Comparison of ENCODE assay signal across 12 cellular contexts in genomic region chr11:47905358-47906059, GRCh38. TPM values are rescaled to one million over a fixed set of nuclear protein-coding genes. Genes with fewer than 3 reads are reported as not detected.
A peak's percentile ranks its signal among the peaks of the same experiment; 100 is the strongest.
DNase-seq lines count a peak whose midpoint lies in the region; ATAC-seq, FAIRE-seq and TF ChIP-seq lines count a peak whose summit lies in the region.
"Had no signal": no experiment of that assay in that cellular context is flagged by ENCODE, and none has a peak within 500 bp of the region (broad histone marks: within the 10 kb centered on the region; RNA-seq: fewer than 3 reads in every experiment).

No MANE protein-coding gene starts in this region.

- intact Hi-C loops in CD4-positive, alpha-beta T cell (cut with DNase I, micrococcal nuclease) = no loop called here

- H3K4me1 Mint-ChIP-seq in astrocyte (ENCODE audit: low read depth, unreplicated experiment) = no peaks in the 10 kb centered on the region
- H3K4me1 Mint-ChIP-seq in CD4-positive, alpha-beta T cell (ENCODE audit: low read depth) = peaks cover 4% of the 10 kb centered on the region

- H3K27ac ChIP-seq in astrocyte (ENCODE audit: low read depth, low read length) (peak overlapping the region; percentile 47), right atrium auricular region (no peak overlapping the region)
- H3K27ac ChIP-seq in CD4-positive, alpha-beta T cell (ENCODE audit: low read depth, low read length) = no peak overlapping the region

- CTCF ChIA-PET in CD4-positive, alpha-beta T cell (lab: Charles Lee) = no interaction called here

- no peak overlapping the region for H3K4me2 ChIP-seq in astrocyte (ENCODE audit: low read length)

- no peak for TF ChIP-seq CTCF in NB4 (IDR thresholded peaks at IDR 0.05; ENCODE audit: low read depth, low read length)
- TF ChIP-seq CTCF in astrocyte (IDR thresholded peaks at IDR 0.05; ENCODE audit: insufficient read depth, low read depth, low read length) = no peak
- no peak for TF ChIP-seq CTCF in CD4-positive, alpha-beta T cell (IDR thresholded peaks at IDR 0.05)
- TF ChIP-seq CTCF in right atrium auricular region (IDR thresholded peaks at IDR 0.05) = no peak

- DNase-seq in Daoy (ENCODE audit: low read depth) (peak; percentile 73), NB4 (ENCODE audit: low read depth) (peak; percentile 56), astrocyte (ENCODE audit: low read depth) (peak; percentile 66), mesenteric fat pad (ENCODE audit: low spot score) (peak; percentile 83), right atrium auricular region (ENCODE audit: low spot score) (no peak), HuH-7 (ENCODE audit: low spot score) (no peak)
- no peak for DNase-seq in activated CD4-positive, CD25-positive, alpha-beta regulatory T cell (lab: John Stamatoyannopoulos, UW)
- no peak for DNase-seq in CD4-positive, alpha-beta T cell
- DNase-seq: glutamatergic neuron, NCI-H187 had no signal

- H4K20me1 ChIP-seq in astrocyte (ENCODE audit: insufficient read depth, low read length) = no peaks in the 10 kb centered on the region

- no peak for ATAC-seq in CD4-positive, alpha-beta T cell (ENCODE audit: poor library complexity)
- ATAC-seq: left lobe of liver had no signal

- H3K9me3 Mint-ChIP-seq in astrocyte (ENCODE audit: unreplicated experiment) = no peaks in the 10 kb centered on the region
- no peaks in the 10 kb centered on the region for H3K9me3 Mint-ChIP-seq in CD4-positive, alpha-beta T cell

- H3K36me3 ChIP-seq in astrocyte (ENCODE audit: insufficient read depth, low read length) = no peaks in the 10 kb centered on the region
- H3K36me3 ChIP-seq in right atrium auricular region = no peaks in the 10 kb centered on the region

- no peak for TF ChIP-seq POLR2A in NB4 (IDR thresholded peaks at IDR 0.05; ENCODE audit: extremely low read depth, insufficient read length)

- POLR2A ChIA-PET in CD4-positive, alpha-beta T cell (lab: Charles Lee) = interaction anchor here (0.6 kb wide), 1 partner anchor 40 kb away, joined by 3 read pairs; no protein-coding TSS in a partner anchor

- no peaks in the 10 kb centered on the region for H3K79me2 ChIP-seq in astrocyte (ENCODE audit: insufficient read depth, low read length)

- H3K27ac Mint-ChIP-seq in astrocyte (ENCODE audit: unreplicated experiment) = no peak overlapping the region
- no peak overlapping the region for H3K27ac Mint-ChIP-seq in CD4-positive, alpha-beta T cell
- H3K27ac Mint-ChIP-seq: B cell had no signal

- no peak overlapping the region for H3K9ac ChIP-seq in astrocyte (ENCODE audit: low read length)

- no peaks in the 10 kb centered on the region for H3K36me3 Mint-ChIP-seq in astrocyte (ENCODE audit: low read depth, unreplicated experiment)
- no peaks in the 10 kb centered on the region for H3K36me3 Mint-ChIP-seq in CD4-positive, alpha-beta T cell (ENCODE audit: low read depth)

- FAIRE-seq in astrocyte (lab: Jason Lieb, UNC) = no peak

- H3K4me3 ChIP-seq in NB4 (ENCODE audit: low read depth, low read length) (no peak overlapping the region), astrocyte (ENCODE audit: insufficient read depth, low read depth, low read length) (no peak overlapping the region), right atrium auricular region (no peak overlapping the region)

- H3K27me3 ChIP-seq in astrocyte (ENCODE audit: insufficient read depth, low read length) (no peaks in the 10 kb centered on the region), right atrium auricular region (no peaks in the 10 kb centered on the region)
- no peaks in the 10 kb centered on the region for H3K27me3 ChIP-seq in CD4-positive, alpha-beta T cell (ENCODE audit: control insufficient read depth, insufficient read depth, low read length)

- peaks cover 4% of the 10 kb centered on the region for H3K27me3 Mint-ChIP-seq in astrocyte (ENCODE audit: low read depth, unreplicated experiment)
- H3K27me3 Mint-ChIP-seq in CD4-positive, alpha-beta T cell = no peaks in the 10 kb centered on the region
- H3K27me3 Mint-ChIP-seq: B cell had no signal

- H3K9me3 ChIP-seq in astrocyte (ENCODE audit: insufficient read depth, low read depth, low read length) = no peaks in the 10 kb centered on the region
- H3K9me3 ChIP-seq in CD4-positive, alpha-beta T cell (ENCODE audit: control insufficient read depth, low read length) = no peaks in the 10 kb centered on the region
- no peaks in the 10 kb centered on the region for H3K9me3 ChIP-seq in right atrium auricular region

- H3K4me1 ChIP-seq in astrocyte (ENCODE audit: insufficient read depth, low read length) = no peaks in the 10 kb centered on the region
- H3K4me1 ChIP-seq in right atrium auricular region = no peaks in the 10 kb centered on the region

- H3K4me3 Mint-ChIP-seq in astrocyte (ENCODE audit: unreplicated experiment) = no peak overlapping the region
- H3K4me3 Mint-ChIP-seq in CD4-positive, alpha-beta T cell = no peak overlapping the region
- H3K4me3 Mint-ChIP-seq: B cell had no signal

- no peak overlapping the region for H2AFZ ChIP-seq in astrocyte (ENCODE audit: low read depth, low read length)

RNA-seq across cellular contexts. Expression of gene NUP160, which starts 57.4 kb away (rescaled TPM):
- 26.5 and 27.5 TPM in 2 replicates for total RNA-seq in Daoy (2014; rRNA removed; shearing (Covaris generic))
- total RNA-seq in astrocyte (22.9 and 23.8 TPM in 2 replicates), mesenteric fat pad (34.2 TPM), right atrium auricular region (10 to 100 TPM in 1 of 2 donors, 1 to 10 TPM in 1; 7.1 to 11.7 TPM)
- total RNA-seq in CD4-positive, alpha-beta T cell = 10 to 100 TPM; 41.9 to 47.9 TPM

Comparison
In these comparisons a context has a peak if more than half of its experiments do, and no peak if none do; other contexts are left out.
1. DNase-seq: peak in Daoy (single experiment), NB4 (single experiment), astrocyte (single experiment) and mesenteric fat pad (single experiment); none in activated CD4-positive, CD25-positive, alpha-beta regulatory T cell (0 of 4), CD4-positive, alpha-beta T cell (0 of 10), right atrium auricular region (single experiment) and HuH-7 (single experiment).